In the genomic region with DNA sequence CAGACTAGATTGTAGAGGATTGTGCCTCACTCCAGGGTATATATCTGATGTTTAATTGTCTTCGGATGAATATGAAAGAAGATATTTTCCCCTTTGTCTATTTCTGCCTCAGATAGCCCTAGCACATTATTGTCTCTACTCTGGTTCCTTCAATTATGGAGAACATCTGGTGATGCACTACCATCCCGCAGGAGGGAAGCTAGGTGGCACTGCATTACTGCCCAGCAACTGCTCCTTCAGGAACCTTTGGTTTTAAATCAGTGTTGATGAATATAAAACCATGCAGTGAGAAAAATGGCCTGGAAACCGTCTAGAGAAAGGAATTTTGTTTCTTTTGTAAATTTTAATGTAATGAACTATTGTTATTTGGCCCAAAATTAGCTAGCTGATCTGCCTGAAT, we compare ENCODE assay signal across 8 cellular contexts.
DNase-seq lines count a peak whose midpoint lies in the region; ATAC-seq, FAIRE-seq and TF ChIP-seq lines count a peak whose summit lies in the region.

No MANE protein-coding gene starts in this region.

- TF ChIP-seq RAD21 in IMR-90 (IDR thresholded peaks at IDR 0.05; ENCODE audit: low read length): peak; percentile 89

- H2AFZ ChIP-seq in DND-41 (ENCODE audit: low read depth, low read length) (no peak overlapping the region), IMR-90 (replicated peaks; ENCODE audit: low read length, poor library complexity) (no peak overlapping the region)

- peaks cover 4% of the 10 kb centered on the region for H3K9me3 ChIP-seq in DND-41 (ENCODE audit: insufficient read depth, low read length, severe bottlenecking)
- peaks cover 5% of the 10 kb centered on the region; the same call in 1 of the 2 replicates for H3K9me3 ChIP-seq in IMR-90 (ENCODE audit: control insufficient read depth, insufficient read depth, low read length)
- peaks cover 2 to 3% of the 10 kb centered on the region in 2 donors for H3K9me3 ChIP-seq in lung (ENCODE audit: control insufficient read depth in 2 of 2, insufficient read depth in 1 of 2, low read length in 1 of 2)

- peak; percentile 34; the same call in 1 of the 2 replicates for TF ChIP-seq POLR2A in IMR-90 (IDR thresholded peaks at IDR 0.05; ENCODE audit: low read depth, low read length)
- no peak for TF ChIP-seq POLR2A in GM12891 (IDR thresholded peaks at IDR 0.05; ENCODE audit: low read depth, low read length)

- POLR2A ChIA-PET in IMR-90 (lab: Charles Lee; ENCODE audit: unreplicated experiment): no interaction called here

- DNase-seq in DND-41: no peak
- peak; percentile 74 for DNase-seq in IMR-90
- DNase-seq in T47D (ENCODE audit: low read depth in 1 of 2, low spot score in 1 of 2): peak; percentile 18 to 29
- DNase-seq in lung (ENCODE audit: low spot score): no peak
- no peak for DNase-seq in stimulated activated CD4-positive, alpha-beta T cell treated with anti-CD3 and anti-CD28 coated beads, Interleukin-2, amount 100 ng/mL, for 24 hours
- DNase-seq in NK-92 treated with Interleukin-12 subunit alpha and Interleukin-12 subunit beta, amount 100 ng/mL, for 24 hours (lab: John Stamatoyannopoulos, UW): no peak
- DNase-seq in GM12891 (ENCODE audit: insufficient read length, low spot score): no peak

- H4K5ac ChIP-seq in IMR-90 (ENCODE audit: low read depth, low read length): no peak overlapping the region

- no peak overlapping the region for H3K18ac ChIP-seq in IMR-90 (ENCODE audit: low read depth, low read length)

- no peaks in the 10 kb centered on the region for H3K27me3 ChIP-seq in DND-41 (ENCODE audit: insufficient read depth, low read length, poor library complexity)
- no peaks in the 10 kb centered on the region for H3K27me3 ChIP-seq in IMR-90 (ENCODE audit: control insufficient read depth, insufficient read depth, low read length)
- no peaks in the 10 kb centered on the region for H3K27me3 ChIP-seq in lung (ENCODE audit: control insufficient read depth, insufficient read depth)

- intact Hi-C loops in IMR-90 (cut with micrococcal nuclease): loop anchor here (1.0 to 2.0 kb wide), 3 partner anchors 115 to 260 kb away; no protein-coding TSS in a partner anchor

- peak; percentile 58; the same call in 1 of the 3 replicates for ATAC-seq in DND-41 (ENCODE audit: insufficient read depth, low read depth)
- peak; percentile 91 for ATAC-seq in IMR-90 (ENCODE audit: low read depth)
- ATAC-seq in lung (ENCODE audit: insufficient read depth, low FRiP score): peak; percentile 53
- ATAC-seq in HG03469 (IDR thresholded peaks at IDR 0.05; ENCODE audit: unreplicated experiment): no peak

- dilution Hi-C loops in IMR-90 (cut with HindIII; ENCODE audit: low sequenced_read_pairs, unreplicated experiment): no loop called here

- H2BK120ac ChIP-seq in IMR-90 (ENCODE audit: low read depth, low read length): no peak overlapping the region; the same call in 1 of the 2 replicates

- WGBS in IMR-90 (ENCODE audit: extremely low coverage in 2 of 2, insufficient read length in 1 of 2), 2 experiments: no CpG with 5 or more reads among the region's 3 CpGs
- 30 to 36% methylated on average over 3 of the region's 3 CpGs for WGBS in lung, 2 donors

- H3K79me2 ChIP-seq in DND-41 (ENCODE audit: insufficient read depth, low read length): no peaks in the 10 kb centered on the region

- no peaks in the 10 kb centered on the region for H3K79me1 ChIP-seq in IMR-90 (ENCODE audit: low read depth in 1 of 2, low read length in 2 of 2)

- H2AK9ac ChIP-seq in IMR-90 (replicated peaks; ENCODE audit: low read depth, low read length, poor library complexity): no peak overlapping the region

- TF ChIP-seq CTCF in DND-41 (IDR thresholded peaks at IDR 0.05; ENCODE audit: borderline replicate concordance, extremely low read depth, low read length, poor library complexity, severe bottlenecking) (peak; percentile 58), IMR-90 (conservative IDR thresholded peaks at IDR 0.05; ENCODE audit: low read depth, low read length) (peak; percentile 81), lung (IDR thresholded peaks at IDR 0.05; ENCODE audit: control extremely low read depth, extremely low read depth) (peak; percentile 57)

- no peaks in the 10 kb centered on the region for H3K36me3 ChIP-seq in DND-41 (ENCODE audit: insufficient read depth, low read length)
- no peaks in the 10 kb centered on the region for H3K36me3 ChIP-seq in IMR-90 (ENCODE audit: control insufficient read depth, insufficient read depth, low read length)
- H3K36me3 ChIP-seq in lung (ENCODE audit: control insufficient read depth in 2 of 2, insufficient read depth in 2 of 2, low read length in 2 of 2): no peaks in the 10 kb centered on the region

- no peak for FAIRE-seq in GM12891 (lab: Jason Lieb, UNC)

- H2AK5ac ChIP-seq in IMR-90 (ENCODE audit: low read depth, low read length): peak overlapping the region; percentile 70; the same call in 1 of the 2 replicates

- H3K23ac ChIP-seq in IMR-90 (ENCODE audit: low read depth, low read length): no peak overlapping the region

- H3K4ac ChIP-seq in IMR-90 (ENCODE audit: low read depth, low read length): peak overlapping the region; percentile 58; the same call in 1 of the 2 replicates

- no TSS peak for BruUV-seq in IMR-90 (replicated peaks; lab: Mats Ljungman, UMichigan)

- no peak overlapping the region for H3K4me2 ChIP-seq in DND-41 (ENCODE audit: insufficient read depth, low read length)
- H3K4me2 ChIP-seq in IMR-90 (ENCODE audit: low read depth, low read length): no peak overlapping the region

- H4K91ac ChIP-seq in IMR-90 (ENCODE audit: insufficient read depth, low read depth, low read length): no peak overlapping the region

- H3K9ac ChIP-seq in DND-41 (ENCODE audit: low read depth, low read length): no peak overlapping the region
- no peak overlapping the region for H3K9ac ChIP-seq in IMR-90 (ENCODE audit: low read depth, low read length)

- H2BK20ac ChIP-seq in IMR-90 (ENCODE audit: low read depth, low read length): no peak overlapping the region; the same call in 1 of the 2 replicates

- H3K4me3 ChIP-seq in DND-41 (ENCODE audit: low read depth in 1 of 2, low read length in 2 of 2): no peak overlapping the region
- no peak overlapping the region for H3K4me3 ChIP-seq in IMR-90 (ENCODE audit: insufficient read depth, low read depth, low read length)
- H3K4me3 ChIP-seq in lung: no peak overlapping the region

- no peak overlapping the region for H3K56ac ChIP-seq in IMR-90 (ENCODE audit: extremely low read depth, insufficient read depth, low read length)

- CTCF ChIA-PET in IMR-90 (lab: Yijun Ruan, JAX): interaction anchor here (0.6 to 2.3 kb wide), 7 partner anchors 96 to 484 kb away, joined by 3 to 27 read pairs (median 4); no protein-coding TSS in a partner anchor

- H2BK5ac ChIP-seq in IMR-90 (ENCODE audit: low read depth, low read length, poor library complexity, severe bottlenecking): no peak overlapping the region

- H4K8ac ChIP-seq in IMR-90 (ENCODE audit: low read depth in 2 of 2, low read length in 2 of 2): peak overlapping the region in 1 of 2 experiments; percentile 36; a peak in 1 of 4 replicates

- in situ Hi-C loops in IMR-90 (cut with MboI; ENCODE audit: low sequenced_read_pairs): loop anchor here (5.0 to 10.0 kb wide), 2 partner anchors 142 to 256 kb away; no protein-coding TSS in a partner anchor
- in situ Hi-C loops in T47D (cut with HindIII; ENCODE audit: low pct_unique_long_range_greater_than_20kb, low sequenced_read_pairs): no loop called here

- H3K14ac ChIP-seq in IMR-90 (replicated peaks; ENCODE audit: low read depth, low read length): no peak overlapping the region

- H3K4me1 ChIP-seq in DND-41 (ENCODE audit: insufficient read depth, low read length) (no peaks in the 10 kb centered on the region), IMR-90 (ENCODE audit: control insufficient read depth, insufficient read depth, low read length) (peaks cover 4% of the 10 kb centered on the region; the same call in 1 of the 2 replicates), lung (ENCODE audit: control insufficient read depth in 2 of 2, insufficient read depth in 2 of 2, low read length in 2 of 2) (no peaks in the 10 kb centered on the region)

- 0 out of 3 replicates have a peak overlapping the region, but pooled peaks have one; percentile 57 for H2BK15ac ChIP-seq in IMR-90 (ENCODE audit: low read depth, low read length)

- no peaks in the 10 kb centered on the region for H4K20me1 ChIP-seq in DND-41 (ENCODE audit: insufficient read depth, low read length)
- no peaks in the 10 kb centered on the region for H4K20me1 ChIP-seq in IMR-90 (ENCODE audit: insufficient read depth, low read length)

- 0 out of 2 replicates have a peak, but pooled peaks cover 2% of the 10 kb centered on the region for H3K9me1 ChIP-seq in IMR-90 (ENCODE audit: insufficient read depth, low read length)

- no peak overlapping the region for H3K27ac ChIP-seq in DND-41 (ENCODE audit: low read length)
- H3K27ac ChIP-seq in IMR-90 (ENCODE audit: insufficient read depth, low read length): no peak overlapping the region
- no peak overlapping the region for H3K27ac ChIP-seq in lung (ENCODE audit: low read depth in 1 of 2, low read length in 1 of 2)

TF ChIP-seq in IMR-90, 13 proteins besides CTCF, POLR2A, EP300 and RAD21:
- no peak for TF ChIP-seq BHLHE40 (IDR thresholded peaks at IDR 0.05; ENCODE audit: low read depth, low read length)
- TF ChIP-seq SMC3 (IDR thresholded peaks at IDR 0.05; ENCODE audit: low read depth, low read length): peak; percentile 89

TF ChIP-seq in GM12891, 5 proteins besides CTCF, POLR2A, EP300 and RAD21:
- TF ChIP-seq TAF1 (IDR thresholded peaks at IDR 0.05; ENCODE audit: low read depth, low read length): no peak
- TF ChIP-seq POLR2AphosphoS5 (IDR thresholded peaks at IDR 0.05; ENCODE audit: low read depth, low read length): no peak
- TF ChIP-seq SPI1 (IDR thresholded peaks at IDR 0.05; ENCODE audit: low read depth, low read length): no peak
- TF ChIP-seq PAX5 (IDR thresholded peaks at IDR 0.05; ENCODE audit: insufficient read depth, low read length, severe bottlenecking): no peak
- TF ChIP-seq POU2F2 (IDR thresholded peaks at IDR 0.05; ENCODE audit: low read depth, low read length): no peak

Comparison
In these comparisons a context has a peak if more than half of its experiments do, and no peak if none do; other contexts are left out.
1. DNase-seq: peak in IMR-90 (single experiment) and T47D (2 of 2); none in DND-41 (single experiment), lung (single experiment), stimulated activated CD4-positive, alpha-beta T cell treated with anti-CD3 and anti-CD28 coated beads, Interleukin-2, amount 100 ng/mL, for 24 hours (0 of 2), NK-92 treated with Interleukin-12 subunit alpha and Interleukin-12 subunit beta, amount 100 ng/mL, for 24 hours (single experiment) and GM12891 (single experiment).
2. Peak in every context shown above with its lines, with median percentiles within 50 percentile points of each other: CTCF ChIP-seq.